ENCODE assay signal across 1 cellular context in genomic region chr7:46131916-46132795, GRCh38.
A peak's percentile ranks its signal among the peaks of the same experiment; 100 is the strongest.
TF ChIP-seq lines count a peak whose summit lies in the region.

No MANE protein-coding gene starts in this region.

TF ChIP-seq in HepG2, 621 proteins besides CTCF, POLR2A, EP300 and RAD21 (continued from another document):
- peak; percentile 44 for TF ChIP-seq TEAD3 (CRISPR knock-in tag; optimal IDR thresholded peaks at IDR 0.05; ENCODE audit: borderline replicate concordance)
- no peak for TF ChIP-seq ZNF33A (CRISPR knock-in tag; IDR thresholded peaks at IDR 0.05; ENCODE audit: borderline replicate concordance)
- no peak for TF ChIP-seq NFE2 (CRISPR knock-in tag; IDR thresholded peaks at IDR 0.05)
- TF ChIP-seq, protein P1, sequence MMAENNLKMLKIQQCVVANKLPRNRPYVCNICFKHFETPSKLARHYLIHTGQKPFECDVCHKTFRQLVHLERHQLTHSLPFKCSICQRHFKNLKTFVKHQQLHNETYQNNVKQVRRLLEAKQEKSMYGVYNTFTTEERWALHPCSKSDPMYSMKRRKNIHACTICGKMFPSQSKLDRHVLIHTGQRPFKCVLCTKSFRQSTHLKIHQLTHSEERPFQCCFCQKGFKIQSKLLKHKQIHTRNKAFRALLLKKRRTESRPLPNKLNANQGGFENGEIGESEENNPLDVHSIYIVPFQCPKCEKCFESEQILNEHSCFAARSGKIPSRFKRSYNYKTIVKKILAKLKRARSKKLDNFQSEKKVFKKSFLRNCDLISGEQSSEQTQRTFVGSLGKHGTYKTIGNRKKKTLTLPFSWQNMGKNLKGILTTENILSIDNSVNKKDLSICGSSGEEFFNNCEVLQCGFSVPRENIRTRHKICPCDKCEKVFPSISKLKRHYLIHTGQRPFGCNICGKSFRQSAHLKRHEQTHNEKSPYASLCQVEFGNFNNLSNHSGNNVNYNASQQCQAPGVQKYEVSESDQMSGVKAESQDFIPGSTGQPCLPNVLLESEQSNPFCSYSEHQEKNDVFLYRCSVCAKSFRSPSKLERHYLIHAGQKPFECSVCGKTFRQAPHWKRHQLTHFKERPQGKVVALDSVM (CRISPR knock-in tag; IDR thresholded peaks at IDR 0.05) = no peak
- TF ChIP-seq, protein P2, sequence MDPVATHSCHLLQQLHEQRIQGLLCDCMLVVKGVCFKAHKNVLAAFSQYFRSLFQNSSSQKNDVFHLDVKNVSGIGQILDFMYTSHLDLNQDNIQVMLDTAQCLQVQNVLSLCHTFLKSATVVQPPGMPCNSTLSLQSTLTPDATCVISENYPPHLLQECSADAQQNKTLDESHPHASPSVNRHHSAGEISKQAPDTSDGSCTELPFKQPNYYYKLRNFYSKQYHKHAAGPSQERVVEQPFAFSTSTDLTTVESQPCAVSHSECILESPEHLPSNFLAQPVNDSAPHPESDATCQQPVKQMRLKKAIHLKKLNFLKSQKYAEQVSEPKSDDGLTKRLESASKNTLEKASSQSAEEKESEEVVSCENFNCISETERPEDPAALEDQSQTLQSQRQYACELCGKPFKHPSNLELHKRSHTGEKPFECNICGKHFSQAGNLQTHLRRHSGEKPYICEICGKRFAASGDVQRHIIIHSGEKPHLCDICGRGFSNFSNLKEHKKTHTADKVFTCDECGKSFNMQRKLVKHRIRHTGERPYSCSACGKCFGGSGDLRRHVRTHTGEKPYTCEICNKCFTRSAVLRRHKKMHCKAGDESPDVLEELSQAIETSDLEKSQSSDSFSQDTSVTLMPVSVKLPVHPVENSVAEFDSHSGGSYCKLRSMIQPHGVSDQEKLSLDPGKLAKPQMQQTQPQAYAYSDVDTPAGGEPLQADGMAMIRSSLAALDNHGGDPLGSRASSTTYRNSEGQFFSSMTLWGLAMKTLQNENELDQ (CRISPR knock-in tag; IDR thresholded peaks at IDR 0.05; ENCODE audit: borderline replicate concordance) = no peak
- no peak for TF ChIP-seq TGIF2 (CRISPR knock-in tag; IDR thresholded peaks at IDR 0.05)
- no peak for TF ChIP-seq ZKSCAN5 (CRISPR knock-in tag; IDR thresholded peaks at IDR 0.05)
- peak; percentile 60 for TF ChIP-seq STAG1 (CRISPR knock-in tag; IDR thresholded peaks at IDR 0.05)
- peak; percentile 43; the same call in 1 of the 2 replicates for TF ChIP-seq ZNF501 (CRISPR knock-in tag; IDR thresholded peaks at IDR 0.05)
- TF ChIP-seq POGZ (CRISPR knock-in tag; IDR thresholded peaks at IDR 0.05) = peak; percentile 29; the same call in 1 of the 2 replicates
- peak; percentile 43; the same call in 1 of the 2 replicates for TF ChIP-seq PITX1 (CRISPR knock-in tag; IDR thresholded peaks at IDR 0.05)
- TF ChIP-seq, protein P3, sequence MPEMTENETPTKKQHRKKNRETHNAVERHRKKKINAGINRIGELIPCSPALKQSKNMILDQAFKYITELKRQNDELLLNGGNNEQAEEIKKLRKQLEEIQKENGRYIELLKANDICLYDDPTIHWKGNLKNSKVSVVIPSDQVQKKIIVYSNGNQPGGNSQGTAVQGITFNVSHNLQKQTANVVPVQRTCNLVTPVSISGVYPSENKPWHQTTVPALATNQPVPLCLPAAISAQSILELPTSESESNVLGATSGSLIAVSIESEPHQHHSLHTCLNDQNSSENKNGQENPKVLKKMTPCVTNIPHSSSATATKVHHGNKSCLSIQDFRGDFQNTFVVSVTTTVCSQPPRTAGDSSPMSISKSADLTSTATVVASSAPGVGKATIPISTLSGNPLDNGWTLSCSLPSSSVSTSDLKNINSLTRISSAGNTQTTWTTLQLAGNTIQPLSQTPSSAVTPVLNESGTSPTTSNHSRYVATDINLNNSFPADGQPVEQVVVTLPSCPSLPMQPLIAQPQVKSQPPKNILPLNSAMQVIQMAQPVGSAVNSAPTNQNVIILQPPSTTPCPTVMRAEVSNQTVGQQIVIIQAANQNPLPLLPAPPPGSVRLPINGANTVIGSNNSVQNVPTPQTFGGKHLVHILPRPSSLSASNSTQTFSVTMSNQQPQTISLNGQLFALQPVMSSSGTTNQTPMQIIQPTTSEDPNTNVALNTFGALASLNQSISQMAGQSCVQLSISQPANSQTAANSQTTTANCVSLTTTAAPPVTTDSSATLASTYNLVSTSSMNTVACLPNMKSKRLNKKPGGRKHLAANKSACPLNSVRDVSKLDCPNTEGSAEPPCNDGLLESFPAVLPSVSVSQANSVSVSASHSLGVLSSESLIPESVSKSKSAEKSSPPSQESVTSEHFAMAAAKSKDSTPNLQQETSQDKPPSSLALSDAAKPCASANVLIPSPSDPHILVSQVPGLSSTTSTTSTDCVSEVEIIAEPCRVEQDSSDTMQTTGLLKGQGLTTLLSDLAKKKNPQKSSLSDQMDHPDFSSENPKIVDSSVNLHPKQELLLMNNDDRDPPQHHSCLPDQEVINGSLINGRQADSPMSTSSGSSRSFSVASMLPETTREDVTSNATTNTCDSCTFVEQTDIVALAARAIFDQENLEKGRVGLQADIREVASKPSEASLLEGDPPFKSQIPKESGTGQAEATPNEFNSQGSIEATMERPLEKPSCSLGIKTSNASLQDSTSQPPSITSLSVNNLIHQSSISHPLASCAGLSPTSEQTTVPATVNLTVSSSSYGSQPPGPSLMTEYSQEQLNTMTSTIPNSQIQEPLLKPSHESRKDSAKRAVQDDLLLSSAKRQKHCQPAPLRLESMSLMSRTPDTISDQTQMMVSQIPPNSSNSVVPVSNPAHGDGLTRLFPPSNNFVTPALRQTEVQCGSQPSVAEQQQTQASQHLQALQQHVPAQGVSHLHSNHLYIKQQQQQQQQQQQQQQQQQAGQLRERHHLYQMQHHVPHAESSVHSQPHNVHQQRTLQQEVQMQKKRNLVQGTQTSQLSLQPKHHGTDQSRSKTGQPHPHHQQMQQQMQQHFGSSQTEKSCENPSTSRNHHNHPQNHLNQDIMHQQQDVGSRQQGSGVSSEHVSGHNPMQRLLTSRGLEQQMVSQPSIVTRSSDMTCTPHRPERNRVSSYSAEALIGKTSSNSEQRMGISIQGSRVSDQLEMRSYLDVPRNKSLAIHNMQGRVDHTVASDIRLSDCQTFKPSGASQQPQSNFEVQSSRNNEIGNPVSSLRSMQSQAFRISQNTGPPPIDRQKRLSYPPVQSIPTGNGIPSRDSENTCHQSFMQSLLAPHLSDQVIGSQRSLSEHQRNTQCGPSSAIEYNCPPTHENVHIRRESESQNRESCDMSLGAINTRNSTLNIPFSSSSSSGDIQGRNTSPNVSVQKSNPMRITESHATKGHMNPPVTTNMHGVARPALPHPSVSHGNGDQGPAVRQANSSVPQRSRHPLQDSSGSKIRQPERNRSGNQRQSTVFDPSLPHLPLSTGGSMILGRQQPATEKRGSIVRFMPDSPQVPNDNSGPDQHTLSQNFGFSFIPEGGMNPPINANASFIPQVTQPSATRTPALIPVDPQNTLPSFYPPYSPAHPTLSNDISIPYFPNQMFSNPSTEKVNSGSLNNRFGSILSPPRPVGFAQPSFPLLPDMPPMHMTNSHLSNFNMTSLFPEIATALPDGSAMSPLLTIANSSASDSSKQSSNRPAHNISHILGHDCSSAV (CRISPR knock-in tag; IDR thresholded peaks at IDR 0.05; ENCODE audit: borderline replicate concordance) = no peak
